In genomic region chr16:71367243-71367976, GRCh38 we compare ENCODE assay signal across 8 cellular contexts. TPM values are rescaled to one million over a fixed set of nuclear protein-coding genes. Genes with fewer than 3 reads are reported as not detected.
DNase-seq lines count a peak whose midpoint lies in the region; ATAC-seq and TF ChIP-seq lines count a peak whose summit lies in the region.

No MANE protein-coding gene starts in this region.

- POLR2A ChIA-PET in Panc1 (lab: Charles Lee), result no interaction called here
- POLR2A ChIA-PET in naive thymus-derived CD4-positive, alpha-beta T cell (lab: Charles Lee), result no interaction called here

- H3K27me3 ChIP-seq in Panc1 (ENCODE audit: control insufficient read depth, insufficient read depth, low read length), result no peaks in the 10 kb centered on the region
- H3K27me3 ChIP-seq in naive thymus-derived CD4-positive, alpha-beta T cell (ENCODE audit: control insufficient read depth in 2 of 2, insufficient read depth in 2 of 2, low read length in 2 of 2), result no peaks in the 10 kb centered on the region

- H3K27ac ChIP-seq in Panc1 (ENCODE audit: low read length), result no peak overlapping the region
- no peak overlapping the region for H3K27ac ChIP-seq in naive thymus-derived CD4-positive, alpha-beta T cell (ENCODE audit: low read depth, low read length)

- H3K9me3 Mint-ChIP-seq in chondrocyte (ENCODE audit: low read depth), result no peaks in the 10 kb centered on the region
- peaks cover 0 to 4% (median 0%) of the 10 kb centered on the region in 11 donors for H3K9me3 Mint-ChIP-seq in naive thymus-derived CD4-positive, alpha-beta T cell

- BruUV-seq in Panc1 (replicated peaks; lab: Mats Ljungman, UMichigan), result no TSS peak

- no peaks in the 10 kb centered on the region for H3K36me3 Mint-ChIP-seq in chondrocyte (ENCODE audit: low read depth)
- H3K36me3 Mint-ChIP-seq in naive thymus-derived CD4-positive, alpha-beta T cell, result no peaks in the 10 kb centered on the region

- in situ Hi-C loops in Panc1 (cut with HindIII; ENCODE audit: low pct_unique_long_range_greater_than_20kb, low sequenced_read_pairs), result no loop called here

- H3K4me3 ChIP-seq in Panc1 (ENCODE audit: low read depth in 2 of 2, low read length in 2 of 2), result no peak overlapping the region
- no peak overlapping the region for H3K4me3 ChIP-seq in naive thymus-derived CD4-positive, alpha-beta T cell (ENCODE audit: low read length)

- no peaks in the 10 kb centered on the region for H3K9me3 ChIP-seq in Panc1 (ENCODE audit: control insufficient read depth, insufficient read depth, low read depth, low read length)
- H3K9me3 ChIP-seq in naive thymus-derived CD4-positive, alpha-beta T cell (ENCODE audit: control insufficient read depth in 2 of 3, low read length in 3 of 3), result no peaks in the 10 kb centered on the region

- intact Hi-C loops in Panc1 (cut with micrococcal nuclease; ENCODE audit: unreplicated experiment), result no loop called here
- intact Hi-C loops in naive thymus-derived CD4-positive, alpha-beta T cell (cut with micrococcal nuclease), result no loop called here

- no peak overlapping the region for H3K27ac Mint-ChIP-seq in chondrocyte (ENCODE audit: unreplicated experiment)
- H3K27ac Mint-ChIP-seq in naive thymus-derived CD4-positive, alpha-beta T cell, result no peak overlapping the region

- H3K4me1 Mint-ChIP-seq in chondrocyte (ENCODE audit: low read depth), result no peaks in the 10 kb centered on the region
- H3K4me1 Mint-ChIP-seq in naive thymus-derived CD4-positive, alpha-beta T cell, result peaks cover 0 to 23% (median 0%) of the 10 kb centered on the region in 7 donors

- H3K4me3 Mint-ChIP-seq in chondrocyte (ENCODE audit: unreplicated experiment), result no peak overlapping the region
- H3K4me3 Mint-ChIP-seq in naive thymus-derived CD4-positive, alpha-beta T cell, result no peak overlapping the region

- H3K27me3 Mint-ChIP-seq in chondrocyte (ENCODE audit: low read depth), result peaks cover 34% of the 10 kb centered on the region
- H3K27me3 Mint-ChIP-seq in naive thymus-derived CD4-positive, alpha-beta T cell, result peaks cover 0 to 36% (median 22%) of the 10 kb centered on the region in 5 donors

- ATAC-seq in HG03280 (IDR thresholded peaks at IDR 0.05; ENCODE audit: unreplicated experiment) (peak; percentile 47), Panc1 (peak; percentile 95), GM19455 (IDR thresholded peaks at IDR 0.05; ENCODE audit: unreplicated experiment) (no peak), HG02642 (IDR thresholded peaks at IDR 0.05; ENCODE audit: poor library complexity, unreplicated experiment) (no peak)
- peak; percentile 46 for ATAC-seq in naive thymus-derived CD4-positive, alpha-beta T cell

- H3K4me1 ChIP-seq in Panc1 (ENCODE audit: control insufficient read depth, insufficient read depth, low read length), result no peaks in the 10 kb centered on the region
- H3K4me1 ChIP-seq in naive thymus-derived CD4-positive, alpha-beta T cell (ENCODE audit: control insufficient read depth in 2 of 2, insufficient read depth in 2 of 2, low read length in 2 of 2), result no peaks in the 10 kb centered on the region

- DNase-seq in NCI-H524 (lab: John Stamatoyannopoulos, UW), result peak; percentile 48 to 81
- DNase-seq in NCI-H524 treated with DMSO at 0.1 percent for 48 hours (lab: John Stamatoyannopoulos, UW), result no peak
- DNase-seq in Panc1 (ENCODE audit: low read depth, low spot score), result no peak
- no peak for DNase-seq in chondrocyte (ENCODE audit: low spot score)
- peak in 1 of 9 donors; percentile 44 for DNase-seq in naive thymus-derived CD4-positive, alpha-beta T cell

- CTCF ChIA-PET in Panc1 (lab: Charles Lee), result no interaction called here
- CTCF ChIA-PET in naive thymus-derived CD4-positive, alpha-beta T cell (lab: Charles Lee), result interaction anchor here (0.6 kb wide), 1 partner anchor 27 kb away, joined by 3 read pairs; no protein-coding TSS in a partner anchor

- no peaks in the 10 kb centered on the region for H3K36me3 ChIP-seq in Panc1 (ENCODE audit: control insufficient read depth, insufficient read depth, low read length)
- H3K36me3 ChIP-seq in naive thymus-derived CD4-positive, alpha-beta T cell (ENCODE audit: control insufficient read depth in 2 of 3, insufficient read depth in 3 of 3, low read length in 3 of 3), result no peaks in the 10 kb centered on the region

- TF ChIP-seq CTCF in Panc1 (IDR thresholded peaks at IDR 0.05) (peak; percentile 81), chondrocyte (IDR thresholded peaks at IDR 0.05) (peak; percentile 72)

RNA-seq across cellular contexts. Expression of gene CALB2, which starts 8.9 kb away (rescaled TPM):
- total RNA-seq in Panc1 (2021; ENCODE audit: unreplicated experiment) (0.59 TPM), chondrocyte (0.39 to 0.85 TPM in 2 of 3 replicates, not detected in the other)
- polyA plus RNA-seq in Panc1 (2012; ENCODE audit: insufficient read length), result 0.31 TPM
- total RNA-seq in naive thymus-derived CD4-positive, alpha-beta T cell, result not detected
- not detected for polyA plus RNA-seq in naive thymus-derived CD4-positive, alpha-beta T cell

Comparison
In these comparisons a context has a peak if more than half of its experiments do, and no peak if none do; other contexts are left out.
1. DNase-seq: peak in NCI-H524 (2 of 2); none in NCI-H524 treated with DMSO at 0.1 percent for 48 hours (single experiment), Panc1 (single experiment) and chondrocyte (single experiment).
2. ATAC-seq: peak in HG03280 (single experiment), Panc1 (single experiment) and naive thymus-derived CD4-positive, alpha-beta T cell (single experiment); none in GM19455 (single experiment) and HG02642 (single experiment).